ENCODE assay signal across 18 cellular contexts in the genomic region with DNA sequence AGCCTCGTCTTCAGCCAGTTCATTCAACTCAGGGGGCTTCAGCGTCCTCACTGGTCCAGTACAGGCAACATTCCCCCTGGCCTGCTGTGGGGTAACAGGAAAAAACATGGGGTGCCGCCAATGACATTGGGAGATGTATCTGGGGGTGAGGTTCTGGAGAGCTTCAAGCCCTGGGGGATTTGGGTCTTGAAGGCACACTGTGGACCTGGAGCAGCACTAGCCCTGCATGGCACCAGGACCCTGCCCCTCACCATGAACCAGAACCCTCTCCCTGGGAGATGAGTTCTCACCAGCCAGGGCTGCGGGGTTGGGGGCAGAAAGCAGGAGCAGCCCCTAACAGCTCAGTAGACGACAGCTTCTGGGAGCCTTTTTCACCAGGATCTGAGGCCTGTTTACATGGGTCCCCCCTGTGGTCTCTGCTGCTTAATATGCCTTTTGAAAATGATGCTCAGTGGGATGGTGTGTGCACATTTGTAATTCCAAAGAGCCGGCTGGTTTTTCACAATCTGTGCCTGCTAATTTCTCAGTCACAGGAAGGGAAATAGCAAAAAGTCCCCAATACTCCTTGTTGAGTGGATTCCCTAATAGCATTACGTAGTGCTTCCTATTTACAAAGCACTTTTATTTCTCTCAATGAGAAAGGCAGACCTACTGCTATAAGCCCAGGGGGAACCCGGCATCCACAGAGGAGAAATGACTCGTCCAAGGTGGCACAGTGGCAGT.
A peak's percentile ranks its signal among the peaks of the same experiment; 100 is the strongest.
DNase-seq lines count a peak whose midpoint lies in the region; ATAC-seq, FAIRE-seq and TF ChIP-seq lines count a peak whose summit lies in the region.
"Had no signal": no experiment of that assay in that cellular context is flagged by ENCODE, and none has a peak within 500 bp of the region (broad histone marks: within the 10 kb centered on the region; RNA-seq: fewer than 3 reads in every experiment).

No MANE protein-coding gene starts in this region.

- no peak overlapping the region for H2BK120ac ChIP-seq in H9 (ENCODE audit: low read depth, low read length, poor library complexity, severe bottlenecking)

- H3K23ac ChIP-seq in H9 (ENCODE audit: insufficient read length, low read depth, low read length), result no peak overlapping the region

- CTCF ChIA-PET in HepG2 (lab: Yijun Ruan, JAX; ENCODE audit: low intra/inter-chr PET ratio, low total read pairs), result interaction anchor here (0.6 kb wide), 1 partner anchor 114 kb away, joined by 3 read pairs; no protein-coding TSS in a partner anchor

- no peaks in the 10 kb centered on the region for H3K79me2 ChIP-seq in HepG2 (ENCODE audit: insufficient read depth, low read length)
- no peaks in the 10 kb centered on the region for H3K79me2 ChIP-seq in H9 (ENCODE audit: insufficient read depth, low read length)

- H3K14ac ChIP-seq in H9 (ENCODE audit: insufficient read depth, low read length), result no peak overlapping the region

- H3K9ac ChIP-seq in HepG2 (ENCODE audit: insufficient read depth, low read depth, low read length), result peak overlapping the region; percentile 20; the same call in 1 of the 2 replicates
- H3K9ac ChIP-seq in H9 (ENCODE audit: extremely low read depth, insufficient read length, low read length), result no peak overlapping the region

- H2BK5ac ChIP-seq in H9 (ENCODE audit: insufficient read length, low read length), result no peak overlapping the region

- no peak overlapping the region for H2AK5ac ChIP-seq in H9 (ENCODE audit: insufficient read length, low read length)

- H3K36me3 ChIP-seq in HepG2 (replicated peaks in 1 of 2; ENCODE audit: control insufficient read depth in 1 of 2, insufficient read depth in 2 of 2, low read length in 2 of 2) (no peaks in the 10 kb centered on the region), right lobe of liver (no peaks in the 10 kb centered on the region)
- H3K36me3 ChIP-seq: ovary had no signal

- no peak for TF ChIP-seq RAD21 in HepG2 (CRISPR knock-in tag; IDR thresholded peaks at IDR 0.05)

- no peak overlapping the region for H4K91ac ChIP-seq in H9 (ENCODE audit: insufficient read length, low read depth, low read length)

- H3K9me3 Mint-ChIP-seq in progenitor cell of endocrine pancreas (ENCODE audit: low read depth) (no peaks in the 10 kb centered on the region), H9 (peaks cover 0 to 4% of the 10 kb centered on the region in 2 experiments; a peak in 3 of 5 replicates)
- H3K9me3 Mint-ChIP-seq: HFFc6 had no signal

- WGBS in HepG2 (ENCODE audit: low lambda C conversion rate), result 59% methylated on average over 7 of the region's 9 CpGs
- 64% methylated on average over 5 of the region's 9 CpGs for WGBS in right lobe of liver (ENCODE audit: insufficient coverage, low coverage, low lambda C conversion rate, missing lambda C conversion rate)
- WGBS in H9 (ENCODE audit: extremely low coverage, insufficient read length, low lambda C conversion rate), result no CpG with 5 or more reads among the region's 9 CpGs

- H4K20me1 ChIP-seq in HepG2 (ENCODE audit: insufficient read depth, low read length) (no peaks in the 10 kb centered on the region), H9 (ENCODE audit: control insufficient read depth, insufficient read depth, insufficient read length) (no peaks in the 10 kb centered on the region)

- no peaks in the 10 kb centered on the region for H3K27me3 ChIP-seq in HepG2 (ENCODE audit: control insufficient read depth in 1 of 2, insufficient read depth in 2 of 2, low read length in 2 of 2)
- no peaks in the 10 kb centered on the region for H3K27me3 ChIP-seq in right lobe of liver
- H3K27me3 ChIP-seq in H9 (ENCODE audit: insufficient read depth, low read length), result no peaks in the 10 kb centered on the region
- H3K27me3 ChIP-seq: ovary had no signal

- H4K5ac ChIP-seq in H9 (ENCODE audit: insufficient read length, low read depth, low read length), result no peak overlapping the region

- H3K4me3 Mint-ChIP-seq in progenitor cell of endocrine pancreas (ENCODE audit: low read depth), result no peak overlapping the region
- H3K4me3 Mint-ChIP-seq in H9, result no peak overlapping the region
- H3K4me3 Mint-ChIP-seq: activated naive CD8-positive, alpha-beta T cell treated with anti-CD3 and anti-CD28 coated beads, Interleukin-2, amount 10 ng/mL, durations not matched to agents 7 days and 5 days; CD4-positive, alpha-beta memory T cell; HFFc6 had no signal

- no peak overlapping the region for H2AFZ ChIP-seq in HepG2 (ENCODE audit: low read length)
- no peak overlapping the region for H2AFZ ChIP-seq in H9 (ENCODE audit: low read length)

- H4K8ac ChIP-seq in H9 (replicated peaks; ENCODE audit: insufficient read length, low read depth, low read length), result no peak overlapping the region

- TF ChIP-seq EP300 in HepG2 (IDR thresholded peaks at IDR 0.05; ENCODE audit: low read depth in 2 of 2, low read length in 2 of 2) (no peak), HepG2 (CRISPR knock-in tag; IDR thresholded peaks at IDR 0.05; ENCODE audit: borderline replicate concordance) (no peak)

- H3K79me1 ChIP-seq in H9 (ENCODE audit: insufficient read depth, low read depth, low read length, poor library complexity, severe bottlenecking), result no peaks in the 10 kb centered on the region

- no peak overlapping the region for H3K4ac ChIP-seq in H9 (ENCODE audit: low read depth, low read length)

- H2BK20ac ChIP-seq in H9 (ENCODE audit: low read depth, low read length, poor library complexity, severe bottlenecking), result no peak overlapping the region

- intact Hi-C loops in HepG2 (cut with micrococcal nuclease; ENCODE audit: unreplicated experiment), result loop anchor here (5.0 kb wide), 1 partner anchor 114 kb away; no protein-coding TSS in a partner anchor
- intact Hi-C loops in right lobe of liver (cut with DNase I), result no loop called here

- H3K36me3 Mint-ChIP-seq in progenitor cell of endocrine pancreas (ENCODE audit: insufficient read depth), result no peaks in the 10 kb centered on the region
- no peaks in the 10 kb centered on the region for H3K36me3 Mint-ChIP-seq in H9 (ENCODE audit: insufficient read depth in 1 of 3, low read depth in 3 of 3)
- H3K36me3 Mint-ChIP-seq: activated naive CD8-positive, alpha-beta T cell treated with anti-CD3 and anti-CD28 coated beads, Interleukin-2, amount 10 ng/mL, durations not matched to agents 7 days and 5 days; CD4-positive, alpha-beta memory T cell had no signal

- H3K4me2 ChIP-seq in HepG2 (ENCODE audit: low read depth, low read length) (peak overlapping the region; percentile 56), H9 (ENCODE audit: insufficient read depth, insufficient read length, low read length) (no peak overlapping the region)
- H3K4me2 ChIP-seq: A549 had no signal

- in situ Hi-C loops in HepG2 (cut with HindIII; ENCODE audit: extremely low pct_ligation_motif_present, low pct_unique_long_range_greater_than_20kb), result no loop called here

- H3K23me2 ChIP-seq in H9 (ENCODE audit: insufficient read length, low read depth, low read length, poor library complexity, severe bottlenecking), result no peaks in the 10 kb centered on the region

- no peaks in the 10 kb centered on the region for H3K9me3 ChIP-seq in HepG2 (ENCODE audit: low read length)
- H3K9me3 ChIP-seq in right lobe of liver, result no peaks in the 10 kb centered on the region
- no peaks in the 10 kb centered on the region for H3K9me3 ChIP-seq in H9 (ENCODE audit: control insufficient read depth, low read depth, low read length)
- H3K9me3 ChIP-seq: ovary had no signal

- H3K27ac Mint-ChIP-seq in progenitor cell of endocrine pancreas, result peak overlapping the region; percentile 39
- H3K27ac Mint-ChIP-seq in H9, result no peak overlapping the region
- H3K27ac Mint-ChIP-seq: HFFc6 had no signal

- TF ChIP-seq POLR2A in HepG2 (IDR thresholded peaks at IDR 0.05; ENCODE audit: insufficient read depth in 1 of 2, low read depth in 2 of 2, low read length in 2 of 2), result no peak
- TF ChIP-seq POLR2A in right lobe of liver (IDR thresholded peaks at IDR 0.05), result no peak

- peaks cover 86% of the 10 kb centered on the region for H3K4me1 ChIP-seq in HepG2 (ENCODE audit: insufficient read depth, low read length)
- H3K4me1 ChIP-seq in right lobe of liver, result peaks cover 0 to 18% (median 9%) of the 10 kb centered on the region in 4 donors
- no peaks in the 10 kb centered on the region for H3K4me1 ChIP-seq in H9 (ENCODE audit: insufficient read depth, low read length)
- H3K4me1 ChIP-seq: A549 had no signal

- no peak overlapping the region for H2BK12ac ChIP-seq in H9 (ENCODE audit: insufficient read length, low read depth, low read length)

- no peak overlapping the region for H3K56ac ChIP-seq in H9 (ENCODE audit: insufficient read length, low read depth, low read length)

- POLR2A ChIA-PET in HepG2 (lab: Yijun Ruan, JAX), result interaction anchor here (0.8 to 1.2 kb wide), 4 partner anchors 9 to 105 kb away, joined by 3 to 5 read pairs (median 4); no protein-coding TSS in a partner anchor

- no TSS peak for BruUV-seq in HepG2 (replicated peaks; lab: Mats Ljungman, UMichigan)

- no peak overlapping the region for H3K18ac ChIP-seq in H9 (ENCODE audit: insufficient read length, low read depth, low read length)

- H3K4me3 ChIP-seq in HepG2 (replicated peaks in 1 of 3; ENCODE audit: insufficient read depth in 1 of 3, low read depth in 2 of 3, low read length in 3 of 3) (0 out of 6 replicates have a peak overlapping the region, but pooled peaks of 1 of the 3 experiments have one; percentile 11), right lobe of liver (no peak overlapping the region)
- H3K4me3 ChIP-seq: A549, ovary had no signal

- no peak overlapping the region for H3T11ph ChIP-seq in H9 (ENCODE audit: low read length)

- H3K4me1 Mint-ChIP-seq in progenitor cell of endocrine pancreas (ENCODE audit: low read depth), result peaks cover 26% of the 10 kb centered on the region
- peaks cover 2 to 21% of the 10 kb centered on the region in 2 experiments; a peak in 3 of 4 replicates for H3K4me1 Mint-ChIP-seq in H9

- H3K27me3 Mint-ChIP-seq in progenitor cell of endocrine pancreas (peaks cover 23% of the 10 kb centered on the region), H9 (ENCODE audit: low read depth) (peaks cover 18% of the 10 kb centered on the region)

- ATAC-seq in HepG2 (no peak), right lobe of liver (no peak), GM21825 (IDR thresholded peaks at IDR 0.05; ENCODE audit: unreplicated experiment) (no peak)
- ATAC-seq: A549 had no signal

- DNase-seq in HepG2 (ENCODE audit: low spot score) (no peak), right lobe of liver (no peak), islet precursor cell (peak; percentile 10), progenitor cell of endocrine pancreas (ENCODE audit: low spot score, unreplicated experiment) (no peak), SKM-1 (lab: John Stamatoyannopoulos, UW; ENCODE audit: unreplicated experiment) (no peak), H9 (no peak)
- DNase-seq in activated T-cell treated with anti-CD3 and anti-CD28 coated beads, Interleukin-2, amount 50 U/mL, for 48 hours, result no peak
- DNase-seq: activated CD4-positive, alpha-beta T cell treated with anti-CD3 and anti-CD28 coated beads for 1 hour; activated naive CD8-positive, alpha-beta T cell treated with anti-CD3 and anti-CD28 coated beads, Interleukin-2, amount 10 ng/mL, durations not matched to agents 7 days and 5 days; CD4-positive, alpha-beta memory T cell; NCI-H187 treated with DMSO at 0.1 percent for 48 hours; NCI-H748 treated with DMSO at 0.1 percent for 48 hours; T-helper 1 cell had no signal

- no peak for FAIRE-seq in HepG2 (lab: Jason Lieb, UNC)
- FAIRE-seq: A549, urothelium cell line had no signal

- H2BK15ac ChIP-seq in H9 (ENCODE audit: low read depth, low read length), result no peak overlapping the region

- H3K27ac ChIP-seq in HepG2 (ENCODE audit: extremely low read length, insufficient read depth, low read length), result peak overlapping the region; percentile 58
- H3K27ac ChIP-seq in right lobe of liver, result no peak overlapping the region
- no peak overlapping the region for H3K27ac ChIP-seq in H9 (ENCODE audit: insufficient read length, low read depth, low read length)
- H3K27ac ChIP-seq: A549, ovary had no signal

- no peak for TF ChIP-seq CTCF in HepG2 (CRISPR knock-in tag; IDR thresholded peaks at IDR 0.05)
- no peak for TF ChIP-seq CTCF in right lobe of liver (IDR thresholded peaks at IDR 0.05)
- no peak for TF ChIP-seq CTCF in progenitor cell of endocrine pancreas (IDR thresholded peaks at IDR 0.05; ENCODE audit: unreplicated experiment)
- TF ChIP-seq CTCF in H9 (conservative IDR thresholded peaks at IDR 0.05), result no peak
